In the genomic region with DNA sequence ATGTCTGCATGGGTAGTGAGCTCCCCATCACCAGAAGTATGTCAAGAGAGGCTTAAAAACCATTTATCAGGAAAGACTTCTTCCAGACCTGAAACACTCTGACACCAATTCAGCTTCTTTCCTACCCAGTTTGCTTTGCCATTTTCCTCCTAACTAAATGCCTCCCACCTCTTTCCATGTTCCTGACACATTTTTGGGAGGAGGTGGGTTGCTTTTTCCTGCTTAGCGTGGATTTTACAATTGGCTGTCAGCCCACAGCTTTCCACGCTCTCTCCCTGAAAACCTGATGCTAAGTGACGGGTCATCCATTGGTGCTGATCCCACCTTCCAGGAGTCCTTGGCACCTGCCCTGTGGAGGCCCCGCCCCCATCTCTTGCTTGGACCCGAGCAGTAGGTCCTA, we compare ENCODE assay signal across 21 cellular contexts.
DNase-seq lines count a peak whose midpoint lies in the region; ATAC-seq and TF ChIP-seq lines count a peak whose summit lies in the region.
"Had no signal": no experiment of that assay in that cellular context is flagged by ENCODE, and none has a peak within 500 bp of the region (broad histone marks: within the 10 kb centered on the region; RNA-seq: fewer than 3 reads in every experiment).

No MANE protein-coding gene starts in this region.

- peak; percentile 40 for DNase-seq in activated CD8-positive, alpha-beta memory T cell treated with anti-CD3 and anti-CD28 coated beads, Interleukin-2, amount 50 U/mL, for 48 hours
- DNase-seq in activated CD8-positive, alpha-beta memory T cell treated with anti-CD3 and anti-CD28 coated beads, Interleukin-2, amount 50 U/mL, for 4 hours: no peak
- DNase-seq in WTC11 (ENCODE audit: low spot score): no peak
- no peak for DNase-seq in neural progenitor cell (ENCODE audit: low spot score)
- no peak for DNase-seq in DMS 273 (lab: John Stamatoyannopoulos, UW; ENCODE audit: unreplicated experiment)
- no peak for DNase-seq in NCI-H524 treated with DMSO at 0.1 percent for 48 hours (lab: John Stamatoyannopoulos, UW)
- DNase-seq: 8988T; ACHN; AML-193; BE2C; CD4-positive, alpha-beta T cell; CD8-positive, alpha-beta memory T cell; DMS53; DMS79 treated with DMSO at 0.1 percent for 48 hours; GF-D8; GOT3; H7; HCEC 1CT had no signal

- no peak for ATAC-seq in WTC11
- ATAC-seq: A549 had no signal

- no peaks in the 10 kb centered on the region for H3K79me2 ChIP-seq in neural progenitor cell (ENCODE audit: low read depth)

- no peaks in the 10 kb centered on the region for H3K36me3 ChIP-seq in neural progenitor cell

- no peaks in the 10 kb centered on the region for H3F3A ChIP-seq in neural progenitor cell (ENCODE audit: low read depth)

- H3K36me3 Mint-ChIP-seq in WTC11: peaks cover under 1% of the 10 kb centered on the region; the same call in 1 of the 2 replicates
- peaks cover 2% of the 10 kb centered on the region for H3K36me3 Mint-ChIP-seq in neural progenitor cell

- H3K4me1 ChIP-seq in neural progenitor cell: peaks cover 5% of the 10 kb centered on the region
- H3K4me1 ChIP-seq: A549, BE2C had no signal

- H3K9ac ChIP-seq in neural progenitor cell: no peak overlapping the region
- H3K9ac ChIP-seq: BLaER1 treated with 17β-estradiol and CSF1 and Interleukin-3, amounts not matched to agents 10 nM and 100 nM had no signal

- H3K27me3 Mint-ChIP-seq in WTC11 (ENCODE audit: low read depth): no peaks in the 10 kb centered on the region
- H3K27me3 Mint-ChIP-seq in neural progenitor cell (ENCODE audit: insufficient read depth, low read depth): peaks cover 5% of the 10 kb centered on the region
- H3K27me3 Mint-ChIP-seq: CD4-positive, alpha-beta T cell; CD8-positive, alpha-beta memory T cell had no signal

- H3K4me3 ChIP-seq in neural progenitor cell: no peak overlapping the region
- H3K4me3 ChIP-seq: A549; BLaER1 treated with 17β-estradiol and CSF1 and Interleukin-3, amounts not matched to agents 10 nM and 100 nM had no signal

- TF ChIP-seq CTCF in WTC11 (IDR thresholded peaks at IDR 0.05) (no peak), neural progenitor cell (IDR thresholded peaks at IDR 0.05) (no peak)

- H3K4me3 Mint-ChIP-seq in WTC11 (no peak overlapping the region), neural progenitor cell (no peak overlapping the region)
- H3K4me3 Mint-ChIP-seq: CD14-positive monocyte; CD4-positive, alpha-beta T cell; CD8-positive, alpha-beta memory T cell had no signal

- CTCF ChIA-PET in WTC11 (lab: Charles Lee): no interaction called here

- H4K20me1 ChIP-seq in neural progenitor cell (ENCODE audit: low read depth): no peaks in the 10 kb centered on the region
- H4K20me1 ChIP-seq: BLaER1 treated with 17β-estradiol and CSF1 and Interleukin-3, amounts not matched to agents 10 nM and 100 nM had no signal

- no peaks in the 10 kb centered on the region for H3K9me3 ChIP-seq in neural progenitor cell (ENCODE audit: low read depth)
- H3K9me3 ChIP-seq: A549; BE2C; BLaER1 treated with 17β-estradiol and CSF1 and Interleukin-3, amounts not matched to agents 10 nM and 100 nM had no signal

- no peaks in the 10 kb centered on the region for H3K27me3 ChIP-seq in neural progenitor cell
- H3K27me3 ChIP-seq: BE2C; BLaER1 treated with 17β-estradiol and CSF1 and Interleukin-3, amounts not matched to agents 10 nM and 100 nM had no signal

- POLR2A ChIA-PET in WTC11 (lab: Charles Lee): no interaction called here

- H3K27ac Mint-ChIP-seq in WTC11 (no peak overlapping the region), neural progenitor cell (peak overlapping the region; percentile 80)

- H3K27ac ChIP-seq in neural progenitor cell: no peak overlapping the region
- H3K27ac ChIP-seq: A549; BLaER1 treated with 17β-estradiol and CSF1 and Interleukin-3, amounts not matched to agents 10 nM and 100 nM had no signal

- peaks cover 38% of the 10 kb centered on the region for H3K4me1 Mint-ChIP-seq in WTC11
- peaks cover 6% of the 10 kb centered on the region for H3K4me1 Mint-ChIP-seq in neural progenitor cell
- H3K4me1 Mint-ChIP-seq: CD14-positive monocyte had no signal

- H3K4me2 ChIP-seq in neural progenitor cell: no peak overlapping the region
- H3K4me2 ChIP-seq: A549; BLaER1 treated with 17β-estradiol and CSF1 and Interleukin-3, amounts not matched to agents 10 nM and 100 nM had no signal

- no peak overlapping the region for H2AFZ ChIP-seq in neural progenitor cell (replicated peaks)

- H3K9me3 Mint-ChIP-seq in WTC11: no peaks in the 10 kb centered on the region
- no peaks in the 10 kb centered on the region for H3K9me3 Mint-ChIP-seq in neural progenitor cell
- H3K9me3 Mint-ChIP-seq: CD4-positive, alpha-beta T cell; CD8-positive, alpha-beta memory T cell had no signal

TF ChIP-seq in WTC11, 78 proteins besides CTCF, POLR2A, EP300 and RAD21:
- TF ChIP-seq, protein P1, sequence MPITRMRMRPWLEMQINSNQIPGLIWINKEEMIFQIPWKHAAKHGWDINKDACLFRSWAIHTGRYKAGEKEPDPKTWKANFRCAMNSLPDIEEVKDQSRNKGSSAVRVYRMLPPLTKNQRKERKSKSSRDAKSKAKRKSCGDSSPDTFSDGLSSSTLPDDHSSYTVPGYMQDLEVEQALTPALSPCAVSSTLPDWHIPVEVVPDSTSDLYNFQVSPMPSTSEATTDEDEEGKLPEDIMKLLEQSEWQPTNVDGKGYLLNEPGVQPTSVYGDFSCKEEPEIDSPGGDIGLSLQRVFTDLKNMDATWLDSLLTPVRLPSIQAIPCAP (CRISPR knock-in tag; IDR thresholded peaks at IDR 0.05): no peak
- TF ChIP-seq ZNF121 (CRISPR knock-in tag; IDR thresholded peaks at IDR 0.05): peak; percentile 24; the same call in 1 of the 2 replicates
